16 cellular contexts compared by ENCODE assay signal in genomic region chr18:24232814-24233213, GRCh38.
"Had no signal": no experiment of that assay in that cellular context is flagged by ENCODE, and none has a peak within 500 bp of the region (broad histone marks: within the 10 kb centered on the region; RNA-seq: fewer than 3 reads in every experiment).

No MANE protein-coding gene starts in this region.

- H3K4me3 ChIP-seq: prostate gland, SJSA1 had no signal

- H3K27me3 ChIP-seq: foreskin keratinocyte, SJSA1 had no signal

- H3K4me3 Mint-ChIP-seq: activated CD4-positive, alpha-beta memory T cell treated with anti-CD3 and anti-CD28 coated beads for 36 hours; activated naive CD8-positive, alpha-beta T cell; activated T-cell treated with anti-CD3 and anti-CD28 coated beads, Interleukin-2, amount 50 U/mL, for 4 hours; memory B cell; nephron; stimulated activated naive CD8-positive, alpha-beta T cell treated with anti-CD3 and anti-CD28 coated beads, Interleukin-15, Interleukin-2, amounts not matched to agents 100 ng/mL and 50 ng/mL, for 24 hours had no signal

- ATAC-seq: activated T-cell treated with anti-CD3 and anti-CD28 coated beads, Interleukin-2, amount 50 U/mL, for 4 hours; esophagus mucosa; foreskin keratinocyte had no signal

- H3K27me3 Mint-ChIP-seq: stimulated activated naive CD8-positive, alpha-beta T cell treated with anti-CD3 and anti-CD28 coated beads, Interleukin-15, Interleukin-2, amounts not matched to agents 100 ng/mL and 50 ng/mL, for 24 hours had no signal

- H3K4me1 ChIP-seq: foreskin keratinocyte, prostate gland had no signal

- H3K9me3 ChIP-seq: prostate gland, SJSA1 had no signal

- H3K27ac Mint-ChIP-seq: activated CD4-positive, alpha-beta memory T cell treated with anti-CD3 and anti-CD28 coated beads for 36 hours; activated naive CD8-positive, alpha-beta T cell; memory B cell; stimulated activated naive CD8-positive, alpha-beta T cell treated with anti-CD3 and anti-CD28 coated beads, Interleukin-15, Interleukin-2, amounts not matched to agents 100 ng/mL and 50 ng/mL, for 24 hours had no signal

- H3K9me3 Mint-ChIP-seq: activated CD4-positive, alpha-beta memory T cell treated with anti-CD3 and anti-CD28 coated beads for 36 hours; activated T-cell treated with anti-CD3 and anti-CD28 coated beads, Interleukin-2, amount 50 U/mL, for 4 hours; stimulated activated naive CD8-positive, alpha-beta T cell treated with anti-CD3 and anti-CD28 coated beads, Interleukin-15, Interleukin-2, amounts not matched to agents 100 ng/mL and 50 ng/mL, for 24 hours had no signal

- H3K36me3 ChIP-seq: prostate gland had no signal

- H3K27ac ChIP-seq: foreskin keratinocyte, SJSA1 had no signal

- DNase-seq: activated CD4-positive, alpha-beta memory T cell treated with anti-CD3 and anti-CD28 coated beads for 36 hours; activated effector memory CD4-positive, alpha-beta T cell treated with anti-CD3 and anti-CD28 coated beads, Interleukin-2, amount 50 U/mL, for 16 hours; activated T-cell treated with anti-CD3 and anti-CD28 coated beads, Interleukin-2, amount 50 U/mL, for 4 hours; foreskin keratinocyte; hippocampal formation; occipital lobe; stimulated activated CD4-positive, alpha-beta T cell treated with anti-CD3 and anti-CD28 coated beads, Interleukin-4, amount 100 ng/mL, for 1 hour; stimulated activated CD8-positive, alpha-beta memory T cell treated with anti-CD3 and anti-CD28 coated beads, Interleukin-4, amount 100 ng/mL, for 48 hours; trophoblast cell had no signal

- H3K36me3 Mint-ChIP-seq: activated CD4-positive, alpha-beta memory T cell treated with anti-CD3 and anti-CD28 coated beads for 36 hours; memory B cell had no signal

- H3K4me1 Mint-ChIP-seq: memory B cell had no signal
